ENCODE assay signal across 9 cellular contexts in genomic region chr6:31581511-31582229, GRCh38. TPM values are rescaled to one million over a fixed set of nuclear protein-coding genes. Genes with fewer than 3 reads are reported as not detected.
DNase-seq lines count a peak whose midpoint lies in the region; ATAC-seq and TF ChIP-seq lines count a peak whose summit lies in the region.
"Had no signal": no experiment of that assay in that cellular context is flagged by ENCODE, and none has a peak within 500 bp of the region (broad histone marks: within the 10 kb centered on the region; RNA-seq: fewer than 3 reads in every experiment).

No MANE protein-coding gene starts in this region.

- no peaks in the 10 kb centered on the region for H3K27me3 Mint-ChIP-seq in memory B cell

- H3K9me3 Mint-ChIP-seq in memory B cell, result no peaks in the 10 kb centered on the region

- TF ChIP-seq CTCF in AG04450 (IDR thresholded peaks at IDR 0.05; ENCODE audit: low read depth, low read length), result no peak
- TF ChIP-seq CTCF in LNCaP clone FGC (IDR thresholded peaks at IDR 0.05; ENCODE audit: control insufficient read depth, extremely low read depth, insufficient read depth), result no peak
- no peak for TF ChIP-seq CTCF in vagina (IDR thresholded peaks at IDR 0.05)

- peaks cover 17% of the 10 kb centered on the region for H3K36me3 Mint-ChIP-seq in memory B cell

- intact Hi-C loops in vagina (cut with DNase I), result no loop called here

- H3K27ac Mint-ChIP-seq in memory B cell, result peak overlapping the region; percentile 94

- H3K9me3 ChIP-seq in AG04450 (ENCODE audit: control insufficient read depth, insufficient read depth, low read length) (no peaks in the 10 kb centered on the region; the same call in 1 of the 2 replicates), vagina (no peaks in the 10 kb centered on the region)

- DNase-seq in AG04450 (ENCODE audit: low read depth, low spot score), result no peak
- DNase-seq in LNCaP clone FGC (ENCODE audit: low read depth), result no peak
- peak in 5 of 61 donors; percentile 5 to 39 (median 31) for DNase-seq in caudate nucleus (lab: John Stamatoyannopoulos, UW)
- peak in 1 of 2 donors; percentile 27 for DNase-seq in memory B cell (ENCODE audit: low spot score in 2 of 2)
- no peak for DNase-seq in vagina (ENCODE audit: extremely low spot score in 2 of 2)
- no peak for DNase-seq in GDM1 (lab: John Stamatoyannopoulos, UW)
- DNase-seq in AML-193 (lab: John Stamatoyannopoulos, UW), result no peak

- H3K4me3 Mint-ChIP-seq in memory B cell, result peak overlapping the region; percentile 97

- H3K27ac ChIP-seq in AG04450 (ENCODE audit: low read depth, low read length) (no peak overlapping the region), caudate nucleus (ENCODE audit: low read depth, low read length) (peak overlapping the region; percentile 76), vagina (peak overlapping the region; percentile 92)
- H3K27ac ChIP-seq: epithelial cell of prostate had no signal

- H3K36me3 ChIP-seq in vagina, result no peaks in the 10 kb centered on the region

- CTCF ChIA-PET in AG04450 (lab: Charles Lee), result interaction anchor here (0.6 to 9.5 kb wide), 8 partner anchors 9 to 103 kb away, joined by 3 to 132 read pairs (median 10); partner anchors contain the start of genes ATP6V1G2 and NFKBIL1

- H3K27me3 ChIP-seq in AG04450 (ENCODE audit: control insufficient read depth, insufficient read depth, low read length) (peaks cover 2% of the 10 kb centered on the region), vagina (no peaks in the 10 kb centered on the region)

- POLR2A ChIA-PET in AG04450 (lab: Yijun Ruan, JAX), result no interaction called here

- H3K4me3 ChIP-seq in AG04450 (ENCODE audit: low read depth, low read length) (peak overlapping the region; percentile 86), LNCaP clone FGC (ENCODE audit: low read depth, low read length) (peak overlapping the region; percentile 53), vagina (peak overlapping the region; percentile 68 to 74)

- no peak for TF ChIP-seq POLR2A in vagina (IDR thresholded peaks at IDR 0.05)

- ATAC-seq in memory B cell (ENCODE audit: low read depth) (no peak), GM18907 (IDR thresholded peaks at IDR 0.05; ENCODE audit: unreplicated experiment) (no peak)

- peaks cover 25% of the 10 kb centered on the region for H3K4me1 ChIP-seq in vagina

- H3K4me1 Mint-ChIP-seq in memory B cell, result peaks cover 37% of the 10 kb centered on the region

RNA-seq across cellular contexts. Expression of gene LTB, which starts 0.6 kb away (rescaled TPM):
- not detected in 2 replicates for polyA plus RNA-seq in AG04450 (2011; rRNA removed)
- polyA minus RNA-seq in AG04450 (2011; rRNA and poly(A)+ RNA removed), result not detected in 2 replicates
- total RNA-seq in vagina, result 5.4 TPM

RNA-seq across cellular contexts. Expression of gene LST1, which starts 4.4 kb away (rescaled TPM):
- not detected in 2 replicates for polyA plus RNA-seq in AG04450 (2011; rRNA removed)
- polyA minus RNA-seq in AG04450 (2011; rRNA and poly(A)+ RNA removed), result not detected in 2 replicates
- total RNA-seq in vagina, result not detected

RNA-seq across cellular contexts. Expression of gene TNF, which starts 6.3 kb away (rescaled TPM):
- polyA plus RNA-seq in AG04450 (2011; rRNA removed), result not detected in 2 replicates
- not detected in 2 replicates for polyA minus RNA-seq in AG04450 (2011; rRNA and poly(A)+ RNA removed)
- total RNA-seq in vagina, result not detected

RNA-seq across cellular contexts. Expression of gene LTA, which starts 9.6 kb away (rescaled TPM):
- not detected in 2 replicates for polyA plus RNA-seq in AG04450 (2011; rRNA removed)
- not detected in 2 replicates for polyA minus RNA-seq in AG04450 (2011; rRNA and poly(A)+ RNA removed)
- not detected for total RNA-seq in vagina

RNA-seq across cellular contexts. Expression of gene NCR3, which starts 11.1 kb away (rescaled TPM):
- polyA plus RNA-seq in AG04450 (2011; rRNA removed), result not detected in 2 replicates
- polyA minus RNA-seq in AG04450 (2011; rRNA and poly(A)+ RNA removed), result not detected in 2 replicates
- not detected for total RNA-seq in vagina
